ENCODE assay signal across 12 cellular contexts in the genomic region with DNA sequence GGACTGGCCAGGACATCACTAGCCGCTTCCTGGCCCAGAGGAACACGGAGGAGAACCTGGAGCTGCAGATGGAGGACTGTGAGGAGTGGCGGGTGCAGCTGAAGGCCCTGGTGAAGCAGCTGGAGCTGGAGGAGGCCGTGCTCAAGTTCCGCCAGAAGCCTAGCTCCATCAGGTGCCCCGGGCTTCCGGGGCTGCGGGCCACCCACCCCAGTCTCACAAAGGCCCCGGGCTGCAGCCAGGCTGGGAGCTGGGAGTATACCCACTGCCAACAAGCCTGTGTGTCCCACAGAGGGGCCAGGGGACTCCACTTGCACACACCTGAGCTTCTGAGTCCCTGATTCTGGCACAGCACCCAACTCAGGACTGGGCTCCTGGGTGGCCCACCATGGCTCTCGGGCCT. TPM values are rescaled to one million over a fixed set of nuclear protein-coding genes. Genes with fewer than 3 reads are reported as not detected.
DNase-seq lines count a peak whose midpoint lies in the region; ATAC-seq and TF ChIP-seq lines count a peak whose summit lies in the region.
"Had no signal": no experiment of that assay in that cellular context is flagged by ENCODE, and none has a peak within 500 bp of the region (broad histone marks: within the 10 kb centered on the region; RNA-seq: fewer than 3 reads in every experiment).

No MANE protein-coding gene starts in this region.

- no peak overlapping the region for H4K8ac ChIP-seq in H9 (replicated peaks; ENCODE audit: insufficient read length, low read depth, low read length)

- H3K36me3 Mint-ChIP-seq in H9 (ENCODE audit: insufficient read depth in 1 of 3, low read depth in 3 of 3) (peaks cover 21 to 36% (median 31%) of the 10 kb centered on the region in 3 experiments; a peak in 6 of 7 replicates), natural killer cell (no peaks in the 10 kb centered on the region)
- peaks cover 5% of the 10 kb centered on the region for H3K36me3 Mint-ChIP-seq in activated naive CD8-positive, alpha-beta T cell

- no peak overlapping the region for H3T11ph ChIP-seq in H9 (ENCODE audit: low read length)

- H2BK120ac ChIP-seq in H9 (ENCODE audit: low read depth, low read length, poor library complexity, severe bottlenecking), result no peak overlapping the region

- H3K79me2 ChIP-seq in H9 (ENCODE audit: insufficient read depth, low read length), result peaks cover 9% of the 10 kb centered on the region; the same call in 1 of the 2 replicates

- peaks cover 20% of the 10 kb centered on the region for H3K27me3 Mint-ChIP-seq in H9 (ENCODE audit: low read depth)
- H3K27me3 Mint-ChIP-seq in activated naive CD8-positive, alpha-beta T cell, result no peaks in the 10 kb centered on the region
- peaks cover 0 to 5% of the 10 kb centered on the region in 2 donors for H3K27me3 Mint-ChIP-seq in natural killer cell (ENCODE audit: low read depth in 2 of 2)

- no peak overlapping the region for H2BK15ac ChIP-seq in H9 (ENCODE audit: low read depth, low read length)

- CTCF ChIA-PET in HEK293T (lab: Yijun Ruan, JAX), result no interaction called here

- H2BK5ac ChIP-seq in H9 (ENCODE audit: insufficient read length, low read length), result no peak overlapping the region

- peaks cover 16 to 29% of the 10 kb centered on the region in 2 experiments for H3K4me1 Mint-ChIP-seq in H9
- peaks cover 32% of the 10 kb centered on the region for H3K4me1 Mint-ChIP-seq in activated naive CD8-positive, alpha-beta T cell (ENCODE audit: low read depth)
- H3K4me1 Mint-ChIP-seq in natural killer cell, result peaks cover 23 to 34% of the 10 kb centered on the region in 2 donors

- no peaks in the 10 kb centered on the region; the same call in 1 of the 2 replicates for H3K27me3 ChIP-seq in H9 (ENCODE audit: insufficient read depth, low read length)

- peaks cover 4% of the 10 kb centered on the region for H4K20me1 ChIP-seq in H9 (ENCODE audit: control insufficient read depth, insufficient read depth, insufficient read length)

- H3K56ac ChIP-seq in H9 (ENCODE audit: insufficient read length, low read depth, low read length), result no peak overlapping the region

- no CpG with 5 or more reads among the region's 10 CpGs for WGBS in H9 (ENCODE audit: extremely low coverage, insufficient read length, low lambda C conversion rate)

- no peaks in the 10 kb centered on the region for H3K9me3 ChIP-seq in H9 (ENCODE audit: control insufficient read depth, low read depth, low read length)

- no peaks in the 10 kb centered on the region for H3K4me1 ChIP-seq in H9 (ENCODE audit: insufficient read depth, low read length)

- H3K23ac ChIP-seq in H9 (ENCODE audit: insufficient read length, low read depth, low read length), result no peak overlapping the region

- H2BK12ac ChIP-seq in H9 (ENCODE audit: insufficient read length, low read depth, low read length), result no peak overlapping the region

- intact Hi-C loops in natural killer cell (cut with micrococcal nuclease), result loop anchor here (5.0 kb wide), 1 partner anchor 36 kb away; a partner anchor contains a TSS

- no peak overlapping the region for H3K18ac ChIP-seq in H9 (ENCODE audit: insufficient read length, low read depth, low read length)

- H3K27ac ChIP-seq in C4-2B (peak overlapping the region; percentile 97; the same call in 1 of the 2 replicates), H9 (ENCODE audit: insufficient read length, low read depth, low read length) (no peak overlapping the region)

- H2AFZ ChIP-seq in H9 (ENCODE audit: low read length), result no peak overlapping the region

- POLR2A ChIA-PET in HEK293T (lab: Yijun Ruan, JAX), result interaction anchor here (0.6 to 2.0 kb wide), 5 partner anchors 10 to 114 kb away, joined by 3 to 7 read pairs (median 3); a partner anchor contains a TSS

- H3K27ac Mint-ChIP-seq in H9 (no peak overlapping the region), natural killer cell (peak overlapping the region in 1 of 2 donors; percentile 83)
- no peak overlapping the region for H3K27ac Mint-ChIP-seq in activated naive CD8-positive, alpha-beta T cell

- no peak overlapping the region for H4K91ac ChIP-seq in H9 (ENCODE audit: insufficient read length, low read depth, low read length)

- H3K4me3 Mint-ChIP-seq in H9 (peak overlapping the region; percentile 80 to 91; a peak in 2 of 5 replicates), natural killer cell (peak overlapping the region; percentile 89)
- peak overlapping the region; percentile 88 for H3K4me3 Mint-ChIP-seq in activated naive CD8-positive, alpha-beta T cell

- peaks cover 9% of the 10 kb centered on the region for H3K79me1 ChIP-seq in H9 (ENCODE audit: insufficient read depth, low read depth, low read length, poor library complexity, severe bottlenecking)

- no peak overlapping the region for H3K4ac ChIP-seq in H9 (ENCODE audit: low read depth, low read length)

- TF ChIP-seq CTCF in C4-2B (conservative IDR thresholded peaks at IDR 0.05), result no peak
- TF ChIP-seq CTCF in H9 (conservative IDR thresholded peaks at IDR 0.05), result no peak
- no peak for TF ChIP-seq CTCF in natural killer cell (IDR thresholded peaks at IDR 0.05)

- no peak overlapping the region for H3K14ac ChIP-seq in H9 (ENCODE audit: insufficient read depth, low read length)

- H2AK5ac ChIP-seq in H9 (ENCODE audit: insufficient read length, low read length), result no peak overlapping the region

- no peak overlapping the region for H4K5ac ChIP-seq in H9 (ENCODE audit: insufficient read length, low read depth, low read length)

- no peak for ATAC-seq in natural killer cell

- H3K4me2 ChIP-seq in H9 (ENCODE audit: insufficient read depth, insufficient read length, low read length), result no peak overlapping the region

- H3K23me2 ChIP-seq in H9 (ENCODE audit: insufficient read length, low read depth, low read length, poor library complexity, severe bottlenecking), result peaks cover 15% of the 10 kb centered on the region

- H2BK20ac ChIP-seq in H9 (ENCODE audit: low read depth, low read length, poor library complexity, severe bottlenecking), result no peak overlapping the region

- DNase-seq in H9, result no peak
- DNase-seq in natural killer cell, result no peak
- DNase-seq in HEK293T (ENCODE audit: extremely low spot score), result no peak
- no peak for DNase-seq in DMS 273 treated with DMSO at 0.1 percent for 48 hours (lab: John Stamatoyannopoulos, UW)
- no peak for DNase-seq in amygdala (lab: John Stamatoyannopoulos, UW)
- no peak for DNase-seq in OCI-M2 (lab: John Stamatoyannopoulos, UW; ENCODE audit: unreplicated experiment)
- DNase-seq: activated CD4-positive, CD25-positive, alpha-beta regulatory T cell; NCI-H1694; OCI-M1 had no signal

- H3K9me3 Mint-ChIP-seq in H9 (no peaks in the 10 kb centered on the region), natural killer cell (no peaks in the 10 kb centered on the region)
- H3K9me3 Mint-ChIP-seq in activated naive CD8-positive, alpha-beta T cell (ENCODE audit: low read depth), result no peaks in the 10 kb centered on the region

- H3K9ac ChIP-seq in H9 (ENCODE audit: extremely low read depth, insufficient read length, low read length), result no peak overlapping the region

TF ChIP-seq in HEK293T, 16 proteins besides CTCF, POLR2A, EP300 and RAD21:
- TF ChIP-seq HDGF (IDR thresholded peaks at IDR 0.05; ENCODE audit: borderline replicate concordance), result no peak
- no peak for TF ChIP-seq FOXA1 (IDR thresholded peaks at IDR 0.05)
- TF ChIP-seq FOXM1 (IDR thresholded peaks at IDR 0.05; ENCODE audit: borderline replicate concordance), result no peak
- TF ChIP-seq ARNT (IDR thresholded peaks at IDR 0.05), result no peak
- TF ChIP-seq SP1 (IDR thresholded peaks at IDR 0.05), result no peak
- no peak for TF ChIP-seq NFRKB (IDR thresholded peaks at IDR 0.05)
- no peak for TF ChIP-seq FOXK2 (IDR thresholded peaks at IDR 0.05)
- TF ChIP-seq, protein P1, sequence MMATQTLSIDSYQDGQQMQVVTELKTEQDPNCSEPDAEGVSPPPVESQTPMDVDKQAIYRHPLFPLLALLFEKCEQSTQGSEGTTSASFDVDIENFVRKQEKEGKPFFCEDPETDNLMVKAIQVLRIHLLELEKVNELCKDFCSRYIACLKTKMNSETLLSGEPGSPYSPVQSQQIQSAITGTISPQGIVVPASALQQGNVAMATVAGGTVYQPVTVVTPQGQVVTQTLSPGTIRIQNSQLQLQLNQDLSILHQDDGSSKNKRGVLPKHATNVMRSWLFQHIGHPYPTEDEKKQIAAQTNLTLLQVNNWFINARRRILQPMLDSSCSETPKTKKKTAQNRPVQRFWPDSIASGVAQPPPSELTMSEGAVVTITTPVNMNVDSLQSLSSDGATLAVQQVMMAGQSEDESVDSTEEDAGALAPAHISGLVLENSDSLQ (IDR thresholded peaks at IDR 0.05), result no peak

RNA-seq across cellular contexts. Expression of a gene that starts 1.7 kb away (rescaled TPM):
- 108 and 114 TPM in 2 replicates for total RNA-seq in H9 (2021)
- total RNA-seq in natural killer cell, result 10 to 100 TPM; 72.7 to 82.5 (median 75.9) TPM

RNA-seq across cellular contexts. Expression of a gene that starts 9.9 kb away (rescaled TPM):
- total RNA-seq in H9 (2021) (0.59 and 1.1 TPM in 2 replicates), natural killer cell (under 1 TPM; 0.56 to 0.75 (median 0.65) TPM)
- total RNA-seq: HT1080 had no signal

RNA-seq across cellular contexts. Expression of a gene that starts 14.9 kb away (rescaled TPM):
- total RNA-seq in H9 (2021), result 55.2 and 58.9 TPM in 2 replicates
- 10 to 100 TPM; 22.4 to 26.9 (median 26.6) TPM for total RNA-seq in natural killer cell

RNA-seq across cellular contexts. Expression of a gene that starts 36.2 kb away (rescaled TPM):
- 1.8 and 2.3 TPM in 2 replicates for total RNA-seq in H9 (2021)
- 10 to 100 TPM; 26.6 to 35.6 (median 31.5) TPM for total RNA-seq in natural killer cell

RNA-seq across cellular contexts. Expression of a gene that starts 41.7 kb away (rescaled TPM):
- 0.61 TPM in 1 of 2 replicates, not detected in the other for total RNA-seq in H9 (2021)
- total RNA-seq in natural killer cell, result not detected
- total RNA-seq: HT1080 had no signal
